ENCODE assay signal across 8 cellular contexts in the genomic region with DNA sequence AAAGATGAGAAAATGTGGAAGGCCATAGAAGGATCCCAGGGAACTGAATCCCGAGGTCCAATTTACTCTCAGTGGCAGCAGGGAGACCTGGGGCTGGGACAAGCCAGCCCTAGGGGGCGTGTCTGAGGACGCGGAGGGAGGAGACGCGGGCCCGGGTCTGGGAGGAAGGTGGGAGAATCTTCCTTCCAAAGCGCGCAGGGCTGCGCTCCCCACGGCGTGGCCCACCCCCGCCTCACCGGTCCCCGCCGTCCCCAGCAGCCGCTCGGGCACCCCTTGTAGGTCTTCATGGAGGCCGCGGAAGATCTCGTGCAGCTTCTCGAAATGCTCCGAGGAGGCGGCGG. TPM values are rescaled to one million over a fixed set of nuclear protein-coding genes. Genes with fewer than 3 reads are reported as not detected.
DNase-seq lines count a peak whose midpoint lies in the region; ATAC-seq and TF ChIP-seq lines count a peak whose summit lies in the region.

No MANE protein-coding gene starts in this region.

- intact Hi-C loops in activated T-helper 2 cell treated with anti-CD3 and anti-CD28 coated beads, Interferon-gamma antibody, Interleukin-2, Interleukin-4, amounts not matched to agents 10 μg/mL and 5 μg/mL and 100 μg/mL, durations not matched to agents 14 hours and 24 hours and 36 hours (cut with micrococcal nuclease), result loop anchor here (1.0 kb wide), 1 partner anchor 21 kb away; the partner anchor contains the start of gene RDH11
- intact Hi-C loops in naive thymus-derived CD4-positive, alpha-beta T cell (cut with micrococcal nuclease), result loop anchor here (1.0 to 2.0 kb wide), 12 partner anchors 21 to 1937 kb away; partner anchors contain the start of genes ATP6V1D (in 2 of the 2), PIGH (in 2 of the 2), RDH11 (in 2 of the 2) and ARG2 (in 1 of the 2)

- ATAC-seq in GM21528 (IDR thresholded peaks at IDR 0.05; ENCODE audit: low FRiP score, unreplicated experiment), result peak; percentile 56
- peak; percentile 71 for ATAC-seq in naive thymus-derived CD4-positive, alpha-beta T cell

- CTCF ChIA-PET in naive thymus-derived CD4-positive, alpha-beta T cell (lab: Charles Lee), result interaction anchor here (1.1 to 1.9 kb wide), 2 partner anchors 30 to 55 kb away, joined by 3 to 8 read pairs; no protein-coding TSS in a partner anchor

- under 1% methylated on average over 25 of the region's 25 CpGs for WGBS in HUES64
- WGBS in suprapubic skin, result 0% methylated on average over 7 of the region's 25 CpGs

- no peak for TF ChIP-seq EP300 in suprapubic skin (IDR thresholded peaks at IDR 0.05)

- H3K4me1 ChIP-seq in HUES64 (ENCODE audit: insufficient read depth, low read length) (peaks cover 6% of the 10 kb centered on the region; the same call in 1 of the 2 replicates), suprapubic skin (peaks cover 36% of the 10 kb centered on the region)
- peaks cover 17 to 21% of the 10 kb centered on the region in 2 donors for H3K4me1 ChIP-seq in naive thymus-derived CD4-positive, alpha-beta T cell (ENCODE audit: control insufficient read depth in 2 of 2, insufficient read depth in 2 of 2, low read length in 2 of 2)

- peak overlapping the region; percentile 86 for H3K4me3 Mint-ChIP-seq in activated T-helper 2 cell treated with anti-CD3 and anti-CD28 coated beads, Interferon-gamma antibody, Interleukin-2, Interleukin-4, amounts not matched to agents 10 μg/mL and 5 μg/mL and 100 μg/mL, durations not matched to agents 14 hours and 24 hours and 36 hours (ENCODE audit: low read depth)
- peak overlapping the region; percentile 91 to 96 (median 93) for H3K4me3 Mint-ChIP-seq in naive thymus-derived CD4-positive, alpha-beta T cell

- no peaks in the 10 kb centered on the region for H3K9me3 Mint-ChIP-seq in activated T-helper 2 cell treated with anti-CD3 and anti-CD28 coated beads, Interferon-gamma antibody, Interleukin-2, Interleukin-4, amounts not matched to agents 10 μg/mL and 5 μg/mL and 100 μg/mL, durations not matched to agents 14 hours and 24 hours and 36 hours
- no peaks in the 10 kb centered on the region for H3K9me3 Mint-ChIP-seq in naive thymus-derived CD4-positive, alpha-beta T cell

- H3K4me3 ChIP-seq in HUES64 (ENCODE audit: low read length) (peak overlapping the region; percentile 78), suprapubic skin (peak overlapping the region; percentile 66)
- H3K4me3 ChIP-seq in naive thymus-derived CD4-positive, alpha-beta T cell (ENCODE audit: low read length), result peak overlapping the region; percentile 65

- no peaks in the 10 kb centered on the region for H3K27me3 ChIP-seq in HUES64 (ENCODE audit: insufficient read depth, low read length)
- no peaks in the 10 kb centered on the region for H3K27me3 ChIP-seq in naive thymus-derived CD4-positive, alpha-beta T cell (ENCODE audit: control insufficient read depth in 2 of 2, insufficient read depth in 2 of 2, low read length in 2 of 2)
- H3K27me3 ChIP-seq in suprapubic skin, result no peaks in the 10 kb centered on the region

- peak overlapping the region; percentile 99 for H3K9ac ChIP-seq in HUES64 (ENCODE audit: low read depth, low read length)

- H3K27ac ChIP-seq in HUES64 (ENCODE audit: low read depth, low read length), result peak overlapping the region; percentile 98
- H3K27ac ChIP-seq in naive thymus-derived CD4-positive, alpha-beta T cell (ENCODE audit: low read depth, low read length), result peak overlapping the region; percentile 95
- peak overlapping the region; percentile 98 for H3K27ac ChIP-seq in suprapubic skin

- no peaks in the 10 kb centered on the region for H3K9me3 ChIP-seq in HUES64 (ENCODE audit: insufficient read depth, low read depth, low read length)
- no peaks in the 10 kb centered on the region for H3K9me3 ChIP-seq in naive thymus-derived CD4-positive, alpha-beta T cell (ENCODE audit: control insufficient read depth in 2 of 3, low read length in 3 of 3)
- no peaks in the 10 kb centered on the region for H3K9me3 ChIP-seq in suprapubic skin

- DNase-seq in DMS153 treated with DMSO at 0.1 percent for 48 hours (lab: John Stamatoyannopoulos, UW; ENCODE audit: unreplicated experiment) (peak; percentile 22), OCI-M1 (lab: John Stamatoyannopoulos, UW) (peak; percentile 72), fibroblast of peridontal ligament (ENCODE audit: extremely low read depth) (peak; percentile 31), suprapubic skin (ENCODE audit: low spot score in 2 of 2) (peak; percentile 83 to 84)
- peak; percentile 49 for DNase-seq in activated T-helper 2 cell treated with anti-CD3 and anti-CD28 coated beads, Interferon-gamma antibody, Interleukin-2, Interleukin-4, amounts not matched to agents 10 μg/mL and 5 μg/mL and 100 μg/mL, durations not matched to agents 14 hours and 24 hours and 36 hours (ENCODE audit: low spot score)
- peak in 3 of 9 donors; percentile 45 to 72 (median 48) for DNase-seq in naive thymus-derived CD4-positive, alpha-beta T cell

- H3K36me3 Mint-ChIP-seq in activated T-helper 2 cell treated with anti-CD3 and anti-CD28 coated beads, Interferon-gamma antibody, Interleukin-2, Interleukin-4, amounts not matched to agents 10 μg/mL and 5 μg/mL and 100 μg/mL, durations not matched to agents 14 hours and 24 hours and 36 hours (ENCODE audit: low read depth), result peaks cover 33% of the 10 kb centered on the region
- H3K36me3 Mint-ChIP-seq in naive thymus-derived CD4-positive, alpha-beta T cell, result peaks cover 0 to 10% (median 5%) of the 10 kb centered on the region in 5 donors

- peaks cover 32% of the 10 kb centered on the region for H3K36me3 ChIP-seq in HUES64 (ENCODE audit: insufficient read depth, low read length)
- H3K36me3 ChIP-seq in naive thymus-derived CD4-positive, alpha-beta T cell (ENCODE audit: control insufficient read depth in 2 of 3, insufficient read depth in 3 of 3, low read length in 3 of 3), result peaks cover 0 to 21% (median 4%) of the 10 kb centered on the region in 3 experiments
- H3K36me3 ChIP-seq in suprapubic skin, result peaks cover 4% of the 10 kb centered on the region

- H3K4me1 Mint-ChIP-seq in activated T-helper 2 cell treated with anti-CD3 and anti-CD28 coated beads, Interferon-gamma antibody, Interleukin-2, Interleukin-4, amounts not matched to agents 10 μg/mL and 5 μg/mL and 100 μg/mL, durations not matched to agents 14 hours and 24 hours and 36 hours (ENCODE audit: low read depth), result peaks cover 22% of the 10 kb centered on the region
- peaks cover 25 to 67% (median 61%) of the 10 kb centered on the region in 7 donors for H3K4me1 Mint-ChIP-seq in naive thymus-derived CD4-positive, alpha-beta T cell

- H3K27me3 Mint-ChIP-seq in activated T-helper 2 cell treated with anti-CD3 and anti-CD28 coated beads, Interferon-gamma antibody, Interleukin-2, Interleukin-4, amounts not matched to agents 10 μg/mL and 5 μg/mL and 100 μg/mL, durations not matched to agents 14 hours and 24 hours and 36 hours (ENCODE audit: low read depth), result no peaks in the 10 kb centered on the region
- no peaks in the 10 kb centered on the region for H3K27me3 Mint-ChIP-seq in naive thymus-derived CD4-positive, alpha-beta T cell

- peak in 1 of 2 donors; percentile 17 for TF ChIP-seq CTCF in suprapubic skin (IDR thresholded peaks at IDR 0.05)

- TF ChIP-seq POLR2A in suprapubic skin (IDR thresholded peaks at IDR 0.05), result no peak

- peak overlapping the region; percentile 51 for H3K27ac Mint-ChIP-seq in activated T-helper 2 cell treated with anti-CD3 and anti-CD28 coated beads, Interferon-gamma antibody, Interleukin-2, Interleukin-4, amounts not matched to agents 10 μg/mL and 5 μg/mL and 100 μg/mL, durations not matched to agents 14 hours and 24 hours and 36 hours
- H3K27ac Mint-ChIP-seq in naive thymus-derived CD4-positive, alpha-beta T cell, result peak overlapping the region; percentile 76 to 96 (median 88)

- POLR2A ChIA-PET in naive thymus-derived CD4-positive, alpha-beta T cell (lab: Charles Lee), result interaction anchor here (0.6 to 3.1 kb wide), 6 partner anchors 8 to 74 kb away, joined by 3 to 14 read pairs (median 6); partner anchors contain the start of genes PIGH and RDH11

RNA-seq across cellular contexts. Expression of gene VTI1B, which starts 0.3 kb away (rescaled TPM):
- polyA plus RNA-seq in HUES64 (2013, experiment 1 of 2), result 58.0 TPM
- polyA plus RNA-seq in HUES64 (2013, experiment 2 of 2), result 63.8 TPM
- total RNA-seq in activated T-helper 2 cell treated with anti-CD3 and anti-CD28 coated beads, Interferon-gamma antibody, Interleukin-2, Interleukin-4, amounts not matched to agents 10 μg/mL and 5 μg/mL and 100 μg/mL, durations not matched to agents 14 hours and 24 hours and 36 hours, result 73.7 and 75.4 TPM in 2 replicates
- total RNA-seq in naive thymus-derived CD4-positive, alpha-beta T cell, result 10 to 100 TPM; 49.2 to 82.4 (median 65.9) TPM
- polyA plus RNA-seq in naive thymus-derived CD4-positive, alpha-beta T cell, result 10 to 100 TPM; 53.7 to 99.7 TPM
- 10 to 100 TPM; 48.4 to 61.1 (median 56.2) TPM for total RNA-seq in suprapubic skin

RNA-seq across cellular contexts. Expression of gene RDH11, which starts 21.5 kb away (rescaled TPM):
- polyA plus RNA-seq in HUES64 (2013, experiment 1 of 2), result 87.7 TPM
- 102 TPM for polyA plus RNA-seq in HUES64 (2013, experiment 2 of 2)
- total RNA-seq in activated T-helper 2 cell treated with anti-CD3 and anti-CD28 coated beads, Interferon-gamma antibody, Interleukin-2, Interleukin-4, amounts not matched to agents 10 μg/mL and 5 μg/mL and 100 μg/mL, durations not matched to agents 14 hours and 24 hours and 36 hours, result 78.4 and 82.9 TPM in 2 replicates
- 10 to 100 TPM; 22.3 to 44.5 (median 42.6) TPM for total RNA-seq in naive thymus-derived CD4-positive, alpha-beta T cell
- polyA plus RNA-seq in naive thymus-derived CD4-positive, alpha-beta T cell, result 10 to 100 TPM; 85.4 to 96.8 TPM
- total RNA-seq in suprapubic skin, result 10 to 100 TPM; 39.3 to 70.2 (median 58.8) TPM

RNA-seq across cellular contexts. Expression of gene RDH12, which starts 27.6 kb away (rescaled TPM):
- 0.45 TPM for polyA plus RNA-seq in HUES64 (2013, experiment 1 of 2)
- polyA plus RNA-seq in HUES64 (2013, experiment 2 of 2), result 0.25 TPM
- not detected in 2 replicates for total RNA-seq in activated T-helper 2 cell treated with anti-CD3 and anti-CD28 coated beads, Interferon-gamma antibody, Interleukin-2, Interleukin-4, amounts not matched to agents 10 μg/mL and 5 μg/mL and 100 μg/mL, durations not matched to agents 14 hours and 24 hours and 36 hours
- total RNA-seq in naive thymus-derived CD4-positive, alpha-beta T cell, result not detected
- polyA plus RNA-seq in naive thymus-derived CD4-positive, alpha-beta T cell, result under 1 TPM; 0.10 to 0.31 TPM
- 10 to 100 TPM; 27.3 to 99.8 (median 81.8) TPM for total RNA-seq in suprapubic skin

RNA-seq across cellular contexts. Expression of gene ARG2, which starts 54.4 kb away (rescaled TPM):
- 34.5 TPM for polyA plus RNA-seq in HUES64 (2013, experiment 1 of 2)
- polyA plus RNA-seq in HUES64 (2013, experiment 2 of 2), result 34.9 TPM
- total RNA-seq in activated T-helper 2 cell treated with anti-CD3 and anti-CD28 coated beads, Interferon-gamma antibody, Interleukin-2, Interleukin-4, amounts not matched to agents 10 μg/mL and 5 μg/mL and 100 μg/mL, durations not matched to agents 14 hours and 24 hours and 36 hours, result 19.2 and 21.1 TPM in 2 replicates
- total RNA-seq in naive thymus-derived CD4-positive, alpha-beta T cell, result 1 to 10 TPM in 3 of 5 experiments, under 1 TPM in 2; 0.46 to 5.1 (median 3.2) TPM
- under 1 TPM; 0.36 to 0.56 TPM for polyA plus RNA-seq in naive thymus-derived CD4-positive, alpha-beta T cell
- total RNA-seq in suprapubic skin, result 1 to 10 TPM; 3.5 to 9.6 (median 5.4) TPM

Comparison
In these comparisons a context has a peak if more than half of its experiments do, and no peak if none do; other contexts are left out.
1. RNA of gene RDH12, which starts 27.6 kb away (total RNA-seq): 27.3 to 99.8 TPM in suprapubic skin; not detected in activated T-helper 2 cell treated with anti-CD3 and anti-CD28 coated beads, Interferon-gamma antibody, Interleukin-2, Interleukin-4, amounts not matched to agents 10 μg/mL and 5 μg/mL and 100 μg/mL, durations not matched to agents 14 hours and 24 hours and 36 hours and not detected in naive thymus-derived CD4-positive, alpha-beta T cell; every median in the first group is over 10 times any median in the second.
2. Peak in every context shown above with its lines, with median percentiles within 50 percentile points of each other: H3K27ac ChIP-seq and H3K4me3 ChIP-seq.